In genomic region chr5:58793888-58794287, GRCh38 we compare ENCODE assay signal across 21 cellular contexts.
A peak's percentile ranks its signal among the peaks of the same experiment; 100 is the strongest.
DNase-seq lines count a peak whose midpoint lies in the region; ATAC-seq, FAIRE-seq and TF ChIP-seq lines count a peak whose summit lies in the region.
"Had no signal": no experiment of that assay in that cellular context is flagged by ENCODE, and none has a peak within 500 bp of the region (broad histone marks: within the 10 kb centered on the region; RNA-seq: fewer than 3 reads in every experiment).

No MANE protein-coding gene starts in this region.

- H3K27me3 ChIP-seq in endodermal cell (ENCODE audit: control insufficient read depth, insufficient read depth, low read length, poor library complexity, severe bottlenecking), result no peaks in the 10 kb centered on the region
- H3K27me3 ChIP-seq: BE2C had no signal

- peak in 2 of 3 experiments; percentile 30 to 79 for DNase-seq in NCI-H1417 (lab: John Stamatoyannopoulos, UW)
- DNase-seq in NCI-H1417 treated with DMSO at 0.1 percent for 48 hours (lab: John Stamatoyannopoulos, UW), result no peak
- DNase-seq in GM19239 (ENCODE audit: insufficient read length, low spot score), result no peak
- peak; percentile 16 for DNase-seq in NCI-H2227 (lab: John Stamatoyannopoulos, UW; ENCODE audit: unreplicated experiment)
- no peak for DNase-seq in endodermal cell
- DNase-seq in mucosa of gallbladder (ENCODE audit: low spot score), result no peak
- no peak for DNase-seq in SKM-1 (lab: John Stamatoyannopoulos, UW; ENCODE audit: unreplicated experiment)
- DNase-seq: 8988T; BE2C; C1 segment of cervical spinal cord; CD4-positive, CD25-positive, alpha-beta regulatory T cell; CD8-positive, alpha-beta memory T cell; COR-L47; DMS153; DMS79; GF-D8; GM23248; HCEC 1CT; KG1 had no signal

- no peaks in the 10 kb centered on the region for H3K4me1 ChIP-seq in endodermal cell (ENCODE audit: control insufficient read depth, insufficient read depth, low read length)

- WGBS in endodermal cell (ENCODE audit: insufficient coverage in 1 of 2, insufficient read length in 1 of 2), 2 experiments, result 71% methylated on average over 1 of the region's 1 CpG; no CpG with 5 or more reads in 1 of the 2 experiments

- H3K4me3 ChIP-seq in endodermal cell (ENCODE audit: low read length), result no peak overlapping the region
- H3K4me3 ChIP-seq: GM23248 had no signal

- peak; percentile 21 for FAIRE-seq in GM19239 (lab: Jason Lieb, UNC)
- FAIRE-seq: H54 had no signal

- H3K27ac Mint-ChIP-seq in endodermal cell, result no peak overlapping the region
- H3K27ac Mint-ChIP-seq: CD4-positive, CD25-positive, alpha-beta regulatory T cell; CD8-positive, alpha-beta memory T cell had no signal

- no peaks in the 10 kb centered on the region for H3K36me3 Mint-ChIP-seq in endodermal cell (ENCODE audit: low read depth)
- H3K36me3 Mint-ChIP-seq: CD4-positive, CD25-positive, alpha-beta regulatory T cell; CD8-positive, alpha-beta memory T cell had no signal

- H3K36me3 ChIP-seq in endodermal cell (ENCODE audit: control insufficient read depth, insufficient read depth, low read length), result no peaks in the 10 kb centered on the region
- H3K36me3 ChIP-seq: BE2C had no signal

- no peak for ATAC-seq in GM19324 (IDR thresholded peaks at IDR 0.05; ENCODE audit: low FRiP score, unreplicated experiment)

- H3K27me3 Mint-ChIP-seq in endodermal cell (ENCODE audit: insufficient read depth), result peaks cover 3% of the 10 kb centered on the region

- H3K9me3 ChIP-seq in endodermal cell (ENCODE audit: control insufficient read depth, low read length), result no peaks in the 10 kb centered on the region
- H3K9me3 ChIP-seq: BE2C had no signal

- TF ChIP-seq CTCF in endodermal cell (conservative IDR thresholded peaks at IDR 0.05), result no peak

- peak overlapping the region; percentile 73 for H3K27ac ChIP-seq in endodermal cell (ENCODE audit: low read depth, low read length)
- H3K27ac ChIP-seq: GM23248 had no signal

- no peaks in the 10 kb centered on the region for H3K4me1 Mint-ChIP-seq in endodermal cell
- H3K4me1 Mint-ChIP-seq: CD4-positive, CD25-positive, alpha-beta regulatory T cell; CD8-positive, alpha-beta memory T cell had no signal

- no peak overlapping the region for H3K9ac ChIP-seq in endodermal cell (ENCODE audit: extremely low read depth, low read length, poor library complexity, severe bottlenecking)
- H3K9ac ChIP-seq: GM23248 had no signal

- no peaks in the 10 kb centered on the region for H3K9me3 Mint-ChIP-seq in endodermal cell
- H3K9me3 Mint-ChIP-seq: CD8-positive, alpha-beta memory T cell had no signal

- no peak overlapping the region for H3K4me3 Mint-ChIP-seq in endodermal cell
- H3K4me3 Mint-ChIP-seq: CD4-positive, CD25-positive, alpha-beta regulatory T cell; CD8-positive, alpha-beta memory T cell had no signal

Comparison
In these comparisons a context has a peak if more than half of its experiments do, and no peak if none do; other contexts are left out.
1. DNase-seq: peak in NCI-H1417 (2 of 3) and NCI-H2227 (single experiment); none in NCI-H1417 treated with DMSO at 0.1 percent for 48 hours (single experiment), GM19239 (single experiment), endodermal cell (single experiment), mucosa of gallbladder (single experiment) and SKM-1 (single experiment).